In the genomic region with DNA sequence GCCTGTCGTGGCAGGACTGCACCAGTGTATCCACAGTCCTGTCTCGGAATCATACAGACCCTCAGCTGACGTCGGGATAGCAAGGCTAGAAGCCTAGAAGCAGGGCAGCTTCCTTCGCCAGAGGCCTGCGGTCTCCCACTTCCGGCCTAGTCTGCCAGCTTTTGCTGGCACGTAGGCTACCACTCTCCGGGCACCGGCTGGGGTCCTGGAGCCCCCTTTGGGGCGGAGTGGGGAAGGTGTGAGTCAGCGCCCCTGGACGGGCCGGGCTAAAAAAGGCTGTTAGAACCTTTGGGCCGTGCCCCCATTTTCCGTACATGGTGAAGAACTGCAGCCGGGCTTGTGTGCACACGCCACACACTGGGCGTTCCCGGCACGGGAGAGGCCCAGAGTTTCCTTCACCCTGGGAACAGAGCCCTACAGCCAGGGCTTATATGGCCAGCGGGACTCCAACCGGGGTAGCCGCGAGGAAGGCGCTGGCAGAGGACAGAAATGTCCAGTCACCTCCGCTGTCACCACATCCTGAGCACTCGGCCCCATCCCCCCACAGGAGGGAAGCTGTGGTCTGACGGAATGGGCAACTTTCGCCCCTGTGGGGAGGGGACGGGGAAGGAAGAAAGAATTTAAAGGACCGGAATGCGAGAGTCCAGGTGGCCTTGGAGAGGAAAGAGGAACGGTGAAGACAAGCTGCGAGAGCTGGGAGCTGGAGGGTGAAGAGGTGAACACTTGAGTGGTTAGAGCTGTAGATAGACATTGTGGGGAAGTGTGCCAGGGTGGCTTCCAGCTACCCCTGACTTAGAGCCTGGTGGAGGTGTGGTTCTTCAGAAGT, we compare ENCODE assay signal across 8 cellular contexts. TPM values are rescaled to one million over a fixed set of nuclear protein-coding genes. Genes with fewer than 3 reads are reported as not detected.
DNase-seq lines count a peak whose midpoint lies in the region; ATAC-seq, FAIRE-seq and TF ChIP-seq lines count a peak whose summit lies in the region.

No MANE protein-coding gene starts in this region.

- peaks cover 0 to 27% (median 16%) of the 10 kb centered on the region in 11 experiments; a peak in 14 of 22 replicates for H3K9me3 ChIP-seq in BLaER1 treated with 17β-estradiol and CSF1 and Interleukin-3, amounts not matched to agents 10 nM and 100 nM (replicated peaks in 1 of 11)
- H3K9me3 ChIP-seq in naive thymus-derived CD4-positive, alpha-beta T cell (ENCODE audit: control insufficient read depth in 2 of 3, low read length in 3 of 3): no peaks in the 10 kb centered on the region
- H3K9me3 ChIP-seq in thyroid gland: no peaks in the 10 kb centered on the region

- POLR2A ChIA-PET in naive thymus-derived CD4-positive, alpha-beta T cell (lab: Charles Lee): interaction anchor here (0.5 to 2.8 kb wide), 9 partner anchors 8 to 630 kb away, joined by 3 to 23 read pairs (median 3); no protein-coding TSS in a partner anchor

- peaks cover 39 to 64% (median 52%) of the 10 kb centered on the region in 10 experiments for H3K4me1 ChIP-seq in BLaER1 treated with 17β-estradiol and CSF1 and Interleukin-3, amounts not matched to agents 10 nM and 100 nM
- H3K4me1 ChIP-seq in naive thymus-derived CD4-positive, alpha-beta T cell (ENCODE audit: control insufficient read depth in 2 of 2, insufficient read depth in 2 of 2, low read length in 2 of 2): peaks cover 14 to 16% of the 10 kb centered on the region in 2 donors
- H3K4me1 ChIP-seq in thyroid gland: peaks cover 7 to 12% of the 10 kb centered on the region in 2 donors

- H3K9ac ChIP-seq in BLaER1 treated with 17β-estradiol and CSF1 and Interleukin-3, amounts not matched to agents 10 nM and 100 nM: peak overlapping the region; percentile 70 to 87 (median 81)

- CTCF ChIA-PET in naive thymus-derived CD4-positive, alpha-beta T cell (lab: Charles Lee): interaction anchor here (0.6 to 1.4 kb wide), 7 partner anchors 10 to 654 kb away, joined by 3 to 4 read pairs (median 3); a partner anchor contains a TSS

- peak overlapping the region; percentile 91 to 96 (median 94) for H3K27ac Mint-ChIP-seq in naive thymus-derived CD4-positive, alpha-beta T cell

- 5 to 6% methylated on average over 8 to 22 of the region's 35 CpGs for WGBS in thyroid gland, 2 donors

- H3K4me1 Mint-ChIP-seq in naive thymus-derived CD4-positive, alpha-beta T cell: peaks cover 13 to 38% (median 27%) of the 10 kb centered on the region in 7 donors

- peak overlapping the region; percentile 84 to 93 (median 88) for H3K4me3 Mint-ChIP-seq in naive thymus-derived CD4-positive, alpha-beta T cell

- peaks cover 0 to 3% (median 0%) of the 10 kb centered on the region in 5 donors for H3K36me3 Mint-ChIP-seq in naive thymus-derived CD4-positive, alpha-beta T cell

- H3K27me3 ChIP-seq in BLaER1 treated with 17β-estradiol and CSF1 and Interleukin-3, amounts not matched to agents 10 nM and 100 nM: peaks cover 0 to 4% (median 0%) of the 10 kb centered on the region in 11 experiments; a peak in 2 of 22 replicates
- no peaks in the 10 kb centered on the region for H3K27me3 ChIP-seq in naive thymus-derived CD4-positive, alpha-beta T cell (ENCODE audit: control insufficient read depth in 2 of 2, insufficient read depth in 2 of 2, low read length in 2 of 2)
- no peaks in the 10 kb centered on the region for H3K27me3 ChIP-seq in thyroid gland

- DNase-seq in H54 (ENCODE audit: insufficient read length, low spot score): peak; percentile 42
- DNase-seq in NOMO-1 treated with dmso at 0.1 percent for 144 hours (lab: John Stamatoyannopoulos, UW; ENCODE audit: unreplicated experiment): peak; percentile 86
- DNase-seq in activated T-cell treated with anti-CD3 and anti-CD28 coated beads for 24 hours (ENCODE audit: low read depth): peak; percentile 58
- DNase-seq in naive thymus-derived CD4-positive, alpha-beta T cell: peak in 7 of 9 donors; percentile 20 to 64 (median 47)
- DNase-seq in thyroid gland: peak; percentile 59 to 73

- peak; percentile 69 for ATAC-seq in esophagus mucosa
- peak; percentile 58 for ATAC-seq in naive thymus-derived CD4-positive, alpha-beta T cell
- ATAC-seq in HG02763 (IDR thresholded peaks at IDR 0.05; ENCODE audit: unreplicated experiment): no peak

- H4K20me1 ChIP-seq in BLaER1 treated with 17β-estradiol and CSF1 and Interleukin-3, amounts not matched to agents 10 nM and 100 nM: no peaks in the 10 kb centered on the region; a peak in 1 of 22 replicates

- peaks cover 0 to 2% (median 0%) of the 10 kb centered on the region in 11 donors for H3K9me3 Mint-ChIP-seq in naive thymus-derived CD4-positive, alpha-beta T cell

- FAIRE-seq in H54 (lab: Jason Lieb, UNC): no peak

- peak overlapping the region; percentile 67 to 96 (median 89) for H3K27ac ChIP-seq in BLaER1 treated with 17β-estradiol and CSF1 and Interleukin-3, amounts not matched to agents 10 nM and 100 nM
- H3K27ac ChIP-seq in naive thymus-derived CD4-positive, alpha-beta T cell (ENCODE audit: low read depth, low read length): peak overlapping the region; percentile 76
- peak overlapping the region; percentile 85 to 90 (median 86) for H3K27ac ChIP-seq in thyroid gland

- no peaks in the 10 kb centered on the region for H3K36me3 ChIP-seq in BLaER1 treated with 17β-estradiol and CSF1 and Interleukin-3, amounts not matched to agents 10 nM and 100 nM
- no peaks in the 10 kb centered on the region for H3K36me3 ChIP-seq in naive thymus-derived CD4-positive, alpha-beta T cell (ENCODE audit: control insufficient read depth in 2 of 3, insufficient read depth in 3 of 3, low read length in 3 of 3)
- H3K36me3 ChIP-seq in thyroid gland: no peaks in the 10 kb centered on the region

- intact Hi-C loops in naive thymus-derived CD4-positive, alpha-beta T cell (cut with micrococcal nuclease): loop anchor here (1.0 to 10.0 kb wide), 11 partner anchors 10 to 587 kb away; a partner anchor contains a TSS
- intact Hi-C loops in thyroid gland (cut with DNase I): no loop called here

- peak overlapping the region; percentile 42 to 67 (median 54) for H3K4me3 ChIP-seq in BLaER1 treated with 17β-estradiol and CSF1 and Interleukin-3, amounts not matched to agents 10 nM and 100 nM
- peak overlapping the region; percentile 59 for H3K4me3 ChIP-seq in naive thymus-derived CD4-positive, alpha-beta T cell (ENCODE audit: low read length)
- H3K4me3 ChIP-seq in thyroid gland (replicated peaks in 1 of 3): peak overlapping the region in 1 of 3 donors; percentile 10

- no peak for TF ChIP-seq CTCF in thyroid gland (IDR thresholded peaks at IDR 0.05)

- no peaks in the 10 kb centered on the region for H3K27me3 Mint-ChIP-seq in naive thymus-derived CD4-positive, alpha-beta T cell

- H3K4me2 ChIP-seq in BLaER1 treated with 17β-estradiol and CSF1 and Interleukin-3, amounts not matched to agents 10 nM and 100 nM: peak overlapping the region; percentile 68 to 89 (median 80)

- TF ChIP-seq POLR2A in H54 (IDR thresholded peaks at IDR 0.05; ENCODE audit: low read depth, low read length) (no peak), thyroid gland (IDR thresholded peaks at IDR 0.05) (peak in 1 of 2 donors; percentile 19)

RNA-seq across cellular contexts. Expression of a gene that starts 4.6 kb away (rescaled TPM):
- total RNA-seq in esophagus mucosa (4.7 TPM), thyroid gland (10 to 100 TPM; 16.5 to 40.9 (median 27.5) TPM)
- 1 to 10 TPM; 1.5 to 2.6 (median 2.1) TPM for total RNA-seq in naive thymus-derived CD4-positive, alpha-beta T cell
- 1 to 10 TPM in 1 of 2 donors, under 1 TPM in 1; 0.38 to 1.0 TPM for polyA plus RNA-seq in naive thymus-derived CD4-positive, alpha-beta T cell

RNA-seq across cellular contexts. Expression of a gene that starts 4.6 kb away (rescaled TPM):
- total RNA-seq in esophagus mucosa (359 TPM), thyroid gland (10 to 100 TPM in 3 of 4 donors, 1 to 10 TPM in 1; 6.2 to 25.7 (median 14.6) TPM)
- total RNA-seq in naive thymus-derived CD4-positive, alpha-beta T cell: 100 to 1,000 TPM in 1 of 5 experiments, 10 to 100 TPM in 4; 64.2 to 132 (median 90.5) TPM
- 100 to 1,000 TPM; 100 to 129 TPM for polyA plus RNA-seq in naive thymus-derived CD4-positive, alpha-beta T cell

RNA-seq across cellular contexts. Expression of a gene that starts 19.0 kb away (rescaled TPM):
- total RNA-seq in esophagus mucosa (17.5 TPM), thyroid gland (10 to 100 TPM in 1 of 4 donors, 1 to 10 TPM in 3; 8.1 to 22.4 (median 9.6) TPM)
- total RNA-seq in naive thymus-derived CD4-positive, alpha-beta T cell: 10 to 100 TPM in 1 of 5 experiments, 1 to 10 TPM in 4; 7.2 to 19.8 (median 9.2) TPM
- polyA plus RNA-seq in naive thymus-derived CD4-positive, alpha-beta T cell: 1 to 10 TPM; 1.4 to 4.2 TPM

RNA-seq across cellular contexts. Expression of a gene that starts 32.9 kb away (rescaled TPM):
- 0.36 TPM for total RNA-seq in esophagus mucosa
- 1 to 10 TPM in 3 of 5 experiments, under 1 TPM in 2; 0.35 to 2.2 (median 1.1) TPM for total RNA-seq in naive thymus-derived CD4-positive, alpha-beta T cell
- polyA plus RNA-seq in naive thymus-derived CD4-positive, alpha-beta T cell: under 1 TPM; 0.26 to 0.53 TPM
- 1 to 10 TPM; 1.9 to 4.8 (median 2.7) TPM for total RNA-seq in thyroid gland

RNA-seq across cellular contexts. Expression of a gene that starts 43.6 kb away (rescaled TPM):
- total RNA-seq in esophagus mucosa (11.9 TPM), thyroid gland (10 to 100 TPM; 24.3 to 32.5 (median 28.0) TPM)
- 10 to 100 TPM; 11.3 to 30.9 (median 18.9) TPM for total RNA-seq in naive thymus-derived CD4-positive, alpha-beta T cell
- polyA plus RNA-seq in naive thymus-derived CD4-positive, alpha-beta T cell: 10 to 100 TPM; 30.7 to 42.4 TPM
